Comparison of ENCODE assay signal across 8 cellular contexts in the genomic region with DNA sequence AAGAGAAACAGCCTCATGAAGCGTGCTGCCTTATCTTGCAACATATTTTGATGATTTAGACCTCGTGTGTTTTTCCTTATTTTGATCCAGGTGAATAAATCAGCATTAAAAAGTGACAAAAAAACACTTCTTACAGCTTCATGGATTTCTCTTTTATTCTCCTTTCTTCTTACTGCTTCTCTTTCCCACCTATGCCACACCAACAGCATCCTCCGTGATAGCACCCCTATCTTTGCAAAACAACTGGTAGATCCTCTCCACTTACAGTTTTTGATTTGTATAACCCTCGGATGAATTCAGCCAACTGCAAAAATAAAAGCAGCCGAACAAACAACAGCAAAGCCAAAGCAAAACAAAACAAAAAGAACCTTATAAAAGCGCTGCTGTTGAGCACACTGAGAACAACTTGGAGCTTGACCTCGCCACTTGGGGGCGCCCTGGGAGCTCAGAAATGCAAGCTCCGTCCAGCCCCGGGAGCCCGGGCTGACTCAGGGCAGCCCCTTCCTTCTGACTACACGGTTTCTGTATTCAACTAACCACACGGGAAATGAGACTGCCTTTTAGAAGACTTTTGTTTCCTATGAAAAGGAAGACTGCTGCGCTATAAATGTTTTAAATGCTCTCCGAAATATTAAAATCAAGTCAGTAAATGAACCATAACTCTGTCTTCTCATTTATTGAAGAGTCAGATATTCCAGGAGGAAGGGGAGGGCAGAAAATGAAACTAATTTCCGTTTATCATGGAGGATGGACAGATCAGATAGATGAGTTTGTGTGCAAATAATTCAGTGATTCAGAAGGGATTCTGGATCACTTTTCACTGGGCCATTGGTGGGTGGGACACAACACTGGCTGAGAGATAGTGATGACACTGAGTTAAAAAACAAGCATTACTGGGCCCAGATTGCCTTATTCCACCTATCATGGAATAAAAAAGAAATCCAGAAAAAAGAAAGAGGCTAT.
A peak's percentile ranks its signal among the peaks of the same experiment; 100 is the strongest.
DNase-seq lines count a peak whose midpoint lies in the region; ATAC-seq, FAIRE-seq and TF ChIP-seq lines count a peak whose summit lies in the region.
"Not testable (repeated sequence)": the region's sequence is repeated elsewhere in the genome, so short reads cannot be mapped to it uniquely, and the experiment has no call there.

No MANE protein-coding gene starts in this region.

- peak; percentile 35 to 45 for TF ChIP-seq RAD21 in H1 (IDR thresholded peaks at IDR 0.05 in 1 of 2, conservative IDR thresholded peaks at IDR 0.05 in 1 of 2; ENCODE audit: low read depth in 2 of 2, low read length in 2 of 2)

- H2AFZ ChIP-seq in OCI-LY1 (ENCODE audit: low read length); H1 (ENCODE audit: low read length): not testable (repeated sequence)

- not testable (repeated sequence) for H3K4me3 ChIP-seq in OCI-LY1 (ENCODE audit: low read depth, low read length, poor library complexity, severe bottlenecking); H1 (ENCODE audit: extremely low read depth in 1 of 4, insufficient read depth in 2 of 4, low read depth in 3 of 4, low read length in 4 of 4)

- not testable (repeated sequence) for H3K36me3 ChIP-seq in OCI-LY1 (ENCODE audit: insufficient read depth, low read length); H1 (ENCODE audit: control insufficient read depth in 2 of 4, insufficient read depth in 4 of 4, low read length in 3 of 4)

- H3K4me2 ChIP-seq in OCI-LY1 (ENCODE audit: low read length); H1 (ENCODE audit: insufficient read depth in 1 of 2, low read depth in 2 of 2, low read length in 2 of 2): not testable (repeated sequence)

- H3K79me2 ChIP-seq in OCI-LY1 (ENCODE audit: insufficient read depth, low read length); H1 (ENCODE audit: control insufficient read depth in 1 of 2, insufficient read depth in 2 of 2, low read length in 2 of 2): not testable (repeated sequence)

- ATAC-seq in GM19035 (IDR thresholded peaks at IDR 0.05; ENCODE audit: unreplicated experiment) (peak; percentile 98), HG02852 (IDR thresholded peaks at IDR 0.05; ENCODE audit: unreplicated experiment) (peak; percentile 99)

- not testable (repeated sequence) for H3K4me1 ChIP-seq in OCI-LY1 (ENCODE audit: insufficient read depth, low read length, severe bottlenecking); H1 (replicated peaks in 1 of 4; ENCODE audit: control insufficient read depth in 3 of 4, insufficient read depth in 4 of 4, low read length in 3 of 4)

- H2BK20ac ChIP-seq in H1 (ENCODE audit: low read length): not testable (repeated sequence)

- not testable (repeated sequence) for H3K9ac ChIP-seq in OCI-LY1 (ENCODE audit: low read length); H1 (replicated peaks in 1 of 4; ENCODE audit: extremely low read depth in 1 of 4, low read depth in 3 of 4, low read length in 3 of 4)

- not testable (repeated sequence) for H2BK12ac ChIP-seq in H1 (ENCODE audit: low read depth, low read length)

- TF ChIP-seq CTCF in AG09319 (IDR thresholded peaks at IDR 0.05; ENCODE audit: low read depth, low read length): peak; percentile 16
- TF ChIP-seq CTCF in OCI-LY1 (IDR thresholded peaks at IDR 0.05; ENCODE audit: low read length): peak; percentile 15; the same call in 1 of the 2 replicates
- TF ChIP-seq CTCF in H1 (IDR thresholded peaks at IDR 0.05; ENCODE audit: control extremely low read depth in 1 of 3, insufficient read depth in 1 of 3, low read depth in 1 of 3, low read length in 3 of 3): peak; percentile 18 to 29 (median 22); a peak in 3 of 4 replicates

- not testable (repeated sequence) for H3K56ac ChIP-seq in H1 (replicated peaks; ENCODE audit: insufficient read length, low read depth, low read length)

- H3K27ac ChIP-seq in OCI-LY1 (ENCODE audit: low read depth, low read length, poor library complexity, severe bottlenecking); H1 (ENCODE audit: low read depth, low read length): not testable (repeated sequence)

- H4K8ac ChIP-seq in H1 (ENCODE audit: extremely low read depth, insufficient read depth, low read length): not testable (repeated sequence)

- not testable (repeated sequence) for H3K9me2 ChIP-seq in OCI-LY1 (ENCODE audit: low read depth, low read length)

- not testable (repeated sequence) for H3K79me1 ChIP-seq in H1 (ENCODE audit: low read depth, low read length)

- peak; percentile 92 for FAIRE-seq in H1 (lab: Jason Lieb, UNC)

- H3K9me3 ChIP-seq in OCI-LY1 (ENCODE audit: low read length); H1 (ENCODE audit: insufficient read depth in 2 of 2, low read depth in 1 of 2, low read length in 1 of 2): not testable (repeated sequence)

- not testable (repeated sequence) for H3K14ac ChIP-seq in H1 (ENCODE audit: insufficient read length)

- H3K23me2 ChIP-seq in H1 (ENCODE audit: low read depth, low read length): not testable (repeated sequence)

- not testable (repeated sequence) for H3K27me3 ChIP-seq in OCI-LY1 (ENCODE audit: insufficient read depth, low read length); H1 (replicated peaks in 1 of 4; ENCODE audit: control insufficient read depth in 3 of 4, extremely low read depth in 1 of 4, insufficient read depth in 3 of 4, low read length in 3 of 4)

- not testable (repeated sequence) for H2BK15ac ChIP-seq in H1 (ENCODE audit: low read length)

- not testable (repeated sequence) for H2BK5ac ChIP-seq in H1 (ENCODE audit: low read depth, low read length)

- not testable (repeated sequence) for H3K4ac ChIP-seq in H1 (replicated peaks; ENCODE audit: insufficient read length, low read depth, low read length)

- CTCF ChIA-PET in H1 (lab: Charles Lee; ENCODE audit: partially characterized antibody): not testable (repeated sequence)

- not testable (repeated sequence) for H4K5ac ChIP-seq in H1 (ENCODE audit: insufficient read length, low read depth, low read length)

- H3F3A ChIP-seq in OCI-LY1 (ENCODE audit: insufficient read depth, low read length): not testable (repeated sequence)

- H4K20me1 ChIP-seq in OCI-LY1 (ENCODE audit: insufficient read depth, low read length); H1 (replicated peaks in 1 of 2; ENCODE audit: control insufficient read depth in 1 of 2, insufficient read depth in 2 of 2, low read length in 2 of 2): not testable (repeated sequence)

- not testable (repeated sequence) for DNase-seq in AG09319 (ENCODE audit: extremely low read depth, low read depth)
- DNase-seq in activated CD8-positive, alpha-beta memory T cell treated with anti-CD3 and anti-CD28 coated beads, Interleukin-2, amount 50 U/mL, for 48 hours: peak; percentile 94
- DNase-seq in H1 (ENCODE audit: low read depth in 1 of 2, low spot score in 2 of 2): peak in 1 of 2 experiments; percentile 100
- DNase-seq in mucosa of gallbladder (ENCODE audit: low spot score): peak; percentile 78
- DNase-seq in stimulated activated CD4-positive, alpha-beta T cell treated with anti-CD3 and anti-CD28 coated beads, TNF-alpha, amount 100 ng/mL, for 48 hours (ENCODE audit: low read depth in 3 of 3): peak; percentile 76 to 89 (median 79)

- TF ChIP-seq POLR2A in H1 (IDR thresholded peaks at IDR 0.05; ENCODE audit: control extremely low read depth in 1 of 2, low read depth in 2 of 2, low read length in 2 of 2): not testable (repeated sequence)

- 22% methylated on average over 12 of the region's 16 CpGs; no CpG with 5 or more reads in 1 of the 2 experiments for WGBS in H1 (ENCODE audit: extremely low coverage in 1 of 2, insufficient coverage in 1 of 2, insufficient read length in 1 of 2, insufficient replicate concordance in 2 of 2, low coverage in 1 of 2, low lambda C conversion rate in 2 of 2, missing lambda C conversion rate in 1 of 2), 2 experiments

- POLR2A ChIA-PET in H1 (lab: Charles Lee; ENCODE audit: partially characterized antibody): not testable (repeated sequence)

- not testable (repeated sequence) for H4K91ac ChIP-seq in H1 (replicated peaks; ENCODE audit: insufficient read length, low read length)

- H2AK5ac ChIP-seq in H1 (ENCODE audit: low read depth, low read length): not testable (repeated sequence)

- not testable (repeated sequence) for H3K23ac ChIP-seq in H1 (ENCODE audit: insufficient read length)

- H3K18ac ChIP-seq in H1 (ENCODE audit: extremely low read depth, low read length): not testable (repeated sequence)

- TF ChIP-seq EP300 in H1 (IDR thresholded peaks at IDR 0.05; ENCODE audit: borderline replicate concordance in 1 of 2, low read depth in 2 of 2, low read length in 2 of 2): not testable (repeated sequence)

- H2BK120ac ChIP-seq in H1 (replicated peaks; ENCODE audit: low read depth, low read length): not testable (repeated sequence)
